In the genomic region with DNA sequence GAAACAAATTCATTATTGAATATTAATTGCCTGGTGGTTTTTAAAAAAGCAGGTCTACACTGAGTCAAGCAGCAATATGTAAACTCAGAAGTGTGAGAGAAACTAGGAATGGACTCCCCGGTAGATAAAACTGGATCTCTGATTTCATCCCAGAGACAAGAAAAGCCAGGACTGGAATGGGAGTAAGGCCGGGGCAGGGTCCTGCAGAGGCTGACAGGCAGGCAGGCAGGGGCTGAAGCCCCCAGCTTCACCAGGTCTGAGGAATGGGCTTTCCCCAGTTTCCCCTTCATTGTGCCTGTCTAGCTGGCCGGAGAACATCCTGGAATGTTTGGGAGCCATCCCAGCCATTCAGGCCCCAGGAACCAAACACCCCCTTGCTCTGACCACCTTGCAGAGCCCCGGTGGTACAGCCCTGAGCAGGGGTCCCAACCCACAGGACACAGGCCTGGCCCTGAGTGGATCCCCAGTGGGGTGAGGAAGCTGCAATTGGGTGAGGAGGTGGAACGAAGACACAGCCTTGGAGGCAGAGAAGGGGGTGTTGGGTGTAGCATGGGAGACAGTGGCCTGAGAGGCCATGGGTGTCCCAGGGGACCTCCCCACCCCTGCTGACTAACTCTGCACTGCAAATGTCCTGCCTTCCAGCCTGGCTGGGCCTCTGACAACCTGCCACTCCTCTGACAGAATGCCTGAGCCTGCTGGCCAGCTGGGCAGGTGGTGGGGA, we compare ENCODE assay signal across 2 cellular contexts.
TF ChIP-seq lines count a peak whose summit lies in the region.

No MANE protein-coding gene starts in this region.

TF ChIP-seq in GM23338, 12 proteins besides CTCF, POLR2A, EP300 and RAD21 (continues in another document):
- TF ChIP-seq EZH2phosphoT487 (IDR thresholded peaks at IDR 0.05; ENCODE audit: unreplicated experiment) (no peak), EZH2 (IDR thresholded peaks at IDR 0.05; ENCODE audit: low read depth, unreplicated experiment) (no peak), CREB1 (CRISPR knock-in tag; IDR thresholded peaks at IDR 0.05; ENCODE audit: low read depth) (no peak), NANOG (IDR thresholded peaks at IDR 0.05; ENCODE audit: borderline replicate concordance) (no peak), ZNF331 (CRISPR knock-in tag; IDR thresholded peaks at IDR 0.05; ENCODE audit: low read depth) (no peak), JUNB (IDR thresholded peaks at IDR 0.05; ENCODE audit: unreplicated experiment) (no peak), POLR2AphosphoS5 (IDR thresholded peaks at IDR 0.05; ENCODE audit: low read depth) (no peak), ZNF114 (CRISPR knock-in tag; IDR thresholded peaks at IDR 0.05) (no peak)
- TF ChIP-seq, protein P1, sequence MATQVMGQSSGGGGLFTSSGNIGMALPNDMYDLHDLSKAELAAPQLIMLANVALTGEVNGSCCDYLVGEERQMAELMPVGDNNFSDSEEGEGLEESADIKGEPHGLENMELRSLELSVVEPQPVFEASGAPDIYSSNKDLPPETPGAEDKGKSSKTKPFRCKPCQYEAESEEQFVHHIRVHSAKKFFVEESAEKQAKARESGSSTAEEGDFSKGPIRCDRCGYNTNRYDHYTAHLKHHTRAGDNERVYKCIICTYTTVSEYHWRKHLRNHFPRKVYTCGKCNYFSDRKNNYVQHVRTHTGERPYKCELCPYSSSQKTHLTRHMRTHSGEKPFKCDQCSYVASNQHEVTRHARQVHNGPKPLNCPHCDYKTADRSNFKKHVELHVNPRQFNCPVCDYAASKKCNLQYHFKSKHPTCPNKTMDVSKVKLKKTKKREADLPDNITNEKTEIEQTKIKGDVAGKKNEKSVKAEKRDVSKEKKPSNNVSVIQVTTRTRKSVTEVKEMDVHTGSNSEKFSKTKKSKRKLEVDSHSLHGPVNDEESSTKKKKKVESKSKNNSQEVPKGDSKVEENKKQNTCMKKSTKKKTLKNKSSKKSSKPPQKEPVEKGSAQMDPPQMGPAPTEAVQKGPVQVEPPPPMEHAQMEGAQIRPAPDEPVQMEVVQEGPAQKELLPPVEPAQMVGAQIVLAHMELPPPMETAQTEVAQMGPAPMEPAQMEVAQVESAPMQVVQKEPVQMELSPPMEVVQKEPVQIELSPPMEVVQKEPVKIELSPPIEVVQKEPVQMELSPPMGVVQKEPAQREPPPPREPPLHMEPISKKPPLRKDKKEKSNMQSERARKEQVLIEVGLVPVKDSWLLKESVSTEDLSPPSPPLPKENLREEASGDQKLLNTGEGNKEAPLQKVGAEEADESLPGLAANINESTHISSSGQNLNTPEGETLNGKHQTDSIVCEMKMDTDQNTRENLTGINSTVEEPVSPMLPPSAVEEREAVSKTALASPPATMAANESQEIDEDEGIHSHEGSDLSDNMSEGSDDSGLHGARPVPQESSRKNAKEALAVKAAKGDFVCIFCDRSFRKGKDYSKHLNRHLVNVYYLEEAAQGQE (IDR thresholded peaks at IDR 0.05; ENCODE audit: unreplicated experiment) = no peak
- TF ChIP-seq, protein P2, sequence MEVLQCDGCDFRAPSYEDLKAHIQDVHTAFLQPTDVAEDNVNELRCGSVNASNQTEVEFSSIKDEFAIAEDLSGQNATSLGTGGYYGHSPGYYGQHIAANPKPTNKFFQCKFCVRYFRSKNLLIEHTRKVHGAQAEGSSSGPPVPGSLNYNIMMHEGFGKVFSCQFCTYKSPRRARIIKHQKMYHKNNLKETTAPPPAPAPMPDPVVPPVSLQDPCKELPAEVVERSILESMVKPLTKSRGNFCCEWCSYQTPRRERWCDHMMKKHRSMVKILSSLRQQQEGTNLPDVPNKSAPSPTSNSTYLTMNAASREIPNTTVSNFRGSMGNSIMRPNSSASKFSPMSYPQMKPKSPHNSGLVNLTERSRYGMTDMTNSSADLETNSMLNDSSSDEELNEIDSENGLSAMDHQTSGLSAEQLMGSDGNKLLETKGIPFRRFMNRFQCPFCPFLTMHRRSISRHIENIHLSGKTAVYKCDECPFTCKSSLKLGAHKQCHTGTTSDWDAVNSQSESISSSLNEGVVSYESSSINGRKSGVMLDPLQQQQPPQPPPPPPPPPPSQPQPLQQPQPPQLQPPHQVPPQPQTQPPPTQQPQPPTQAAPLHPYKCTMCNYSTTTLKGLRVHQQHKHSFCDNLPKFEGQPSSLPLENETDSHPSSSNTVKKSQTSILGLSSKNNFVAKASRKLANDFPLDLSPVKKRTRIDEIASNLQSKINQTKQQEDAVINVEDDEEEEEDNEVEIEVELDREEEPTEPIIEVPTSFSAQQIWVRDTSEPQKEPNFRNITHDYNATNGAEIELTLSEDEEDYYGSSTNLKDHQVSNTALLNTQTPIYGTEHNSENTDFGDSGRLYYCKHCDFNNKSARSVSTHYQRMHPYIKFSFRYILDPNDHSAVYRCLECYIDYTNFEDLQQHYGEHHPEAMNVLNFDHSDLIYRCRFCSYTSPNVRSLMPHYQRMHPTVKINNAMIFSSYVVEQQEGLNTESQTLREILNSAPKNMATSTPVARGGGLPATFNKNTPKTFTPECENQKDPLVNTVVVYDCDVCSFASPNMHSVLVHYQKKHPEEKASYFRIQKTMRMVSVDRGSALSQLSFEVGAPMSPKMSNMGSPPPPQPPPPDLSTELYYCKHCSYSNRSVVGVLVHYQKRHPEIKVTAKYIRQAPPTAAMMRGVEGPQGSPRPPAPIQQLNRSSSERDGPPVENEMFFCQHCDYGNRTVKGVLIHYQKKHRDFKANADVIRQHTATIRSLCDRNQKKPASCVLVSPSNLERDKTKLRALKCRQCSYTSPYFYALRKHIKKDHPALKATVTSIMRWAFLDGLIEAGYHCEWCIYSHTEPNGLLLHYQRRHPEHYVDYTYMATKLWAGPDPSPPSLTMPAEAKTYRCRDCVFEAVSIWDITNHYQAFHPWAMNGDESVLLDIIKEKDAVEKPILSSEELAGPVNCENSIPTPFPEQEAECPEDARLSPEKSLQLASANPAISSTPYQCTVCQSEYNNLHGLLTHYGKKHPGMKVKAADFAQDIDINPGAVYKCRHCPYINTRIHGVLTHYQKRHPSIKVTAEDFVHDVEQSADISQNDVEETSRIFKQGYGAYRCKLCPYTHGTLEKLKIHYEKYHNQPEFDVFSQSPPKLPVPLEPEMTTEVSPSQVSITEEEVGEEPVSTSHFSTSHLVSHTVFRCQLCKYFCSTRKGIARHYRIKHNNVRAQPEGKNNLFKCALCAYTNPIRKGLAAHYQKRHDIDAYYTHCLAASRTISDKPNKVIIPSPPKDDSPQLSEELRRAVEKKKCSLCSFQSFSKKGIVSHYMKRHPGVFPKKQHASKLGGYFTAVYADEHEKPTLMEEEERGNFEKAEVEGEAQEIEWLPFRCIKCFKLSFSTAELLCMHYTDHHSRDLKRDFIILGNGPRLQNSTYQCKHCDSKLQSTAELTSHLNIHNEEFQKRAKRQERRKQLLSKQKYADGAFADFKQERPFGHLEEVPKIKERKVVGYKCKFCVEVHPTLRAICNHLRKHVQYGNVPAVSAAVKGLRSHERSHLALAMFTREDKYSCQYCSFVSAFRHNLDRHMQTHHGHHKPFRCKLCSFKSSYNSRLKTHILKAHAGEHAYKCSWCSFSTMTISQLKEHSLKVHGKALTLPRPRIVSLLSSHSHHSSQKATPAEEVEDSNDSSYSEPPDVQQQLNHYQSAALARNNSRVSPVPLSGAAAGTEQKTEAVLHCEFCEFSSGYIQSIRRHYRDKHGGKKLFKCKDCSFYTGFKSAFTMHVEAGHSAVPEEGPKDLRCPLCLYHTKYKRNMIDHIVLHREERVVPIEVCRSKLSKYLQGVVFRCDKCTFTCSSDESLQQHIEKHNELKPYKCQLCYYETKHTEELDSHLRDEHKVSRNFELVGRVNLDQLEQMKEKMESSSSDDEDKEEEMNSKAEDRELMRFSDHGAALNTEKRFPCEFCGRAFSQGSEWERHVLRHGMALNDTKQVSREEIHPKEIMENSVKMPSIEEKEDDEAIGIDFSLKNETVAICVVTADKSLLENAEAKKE (CRISPR knock-in tag; IDR thresholded peaks at IDR 0.05) = no peak

TF ChIP-seq in SK-N-SH, 30 proteins besides CTCF, POLR2A, EP300 and RAD21:
- TF ChIP-seq MEF2A (IDR thresholded peaks at IDR 0.05; ENCODE audit: borderline replicate concordance, low read depth) (no peak), SIN3A (IDR thresholded peaks at IDR 0.05; ENCODE audit: borderline replicate concordance, low read depth, low read length) (no peak), TAF1 (IDR thresholded peaks at IDR 0.05; ENCODE audit: borderline replicate concordance, low read depth, low read length) (no peak), EZH2phosphoT487 (IDR thresholded peaks at IDR 0.05; ENCODE audit: borderline replicate concordance, low read depth) (no peak), MXI1 (IDR thresholded peaks at IDR 0.05; ENCODE audit: low read depth, low read length) (no peak), FOXJ3 (CRISPR knock-in tag; IDR thresholded peaks at IDR 0.05) (no peak)
- TF ChIP-seq, protein P3, sequence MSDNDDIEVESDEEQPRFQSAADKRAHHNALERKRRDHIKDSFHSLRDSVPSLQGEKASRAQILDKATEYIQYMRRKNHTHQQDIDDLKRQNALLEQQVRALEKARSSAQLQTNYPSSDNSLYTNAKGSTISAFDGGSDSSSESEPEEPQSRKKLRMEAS (IDR thresholded peaks at IDR 0.05; ENCODE audit: low read depth) = no peak
- TF ChIP-seq, protein P4, sequence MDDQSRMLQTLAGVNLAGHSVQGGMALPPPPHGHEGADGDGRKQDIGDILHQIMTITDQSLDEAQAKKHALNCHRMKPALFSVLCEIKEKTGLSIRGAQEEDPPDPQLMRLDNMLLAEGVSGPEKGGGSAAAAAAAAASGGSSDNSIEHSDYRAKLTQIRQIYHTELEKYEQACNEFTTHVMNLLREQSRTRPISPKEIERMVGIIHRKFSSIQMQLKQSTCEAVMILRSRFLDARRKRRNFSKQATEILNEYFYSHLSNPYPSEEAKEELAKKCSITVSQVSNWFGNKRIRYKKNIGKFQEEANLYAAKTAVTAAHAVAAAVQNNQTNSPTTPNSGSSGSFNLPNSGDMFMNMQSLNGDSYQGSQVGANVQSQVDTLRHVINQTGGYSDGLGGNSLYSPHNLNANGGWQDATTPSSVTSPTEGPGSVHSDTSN (IDR thresholded peaks at IDR 0.05) = no peak
